ENCODE assay signal across 8 cellular contexts in genomic region chr6:29653452-29654038, GRCh38.
DNase-seq lines count a peak whose midpoint lies in the region; ATAC-seq and TF ChIP-seq lines count a peak whose summit lies in the region.

No MANE protein-coding gene starts in this region.

- H3K27me3 ChIP-seq in OCI-LY3 (ENCODE audit: low read depth, low read length), result no peaks in the 10 kb centered on the region

- no peaks in the 10 kb centered on the region for H3K9me3 Mint-ChIP-seq in stimulated activated memory B cell treated with anti-CD40 and anti-IgM and Interleukin-4, amounts not matched to agents 10 μg/mL and 1 μg/mL and 100 μg/mL, for 72 hours

- 0 out of 2 replicates have a peak overlapping the region, but pooled peaks have one; percentile 13 for H2AFZ ChIP-seq in OCI-LY3 (ENCODE audit: low read depth, low read length)

- no peaks in the 10 kb centered on the region for H3K9me3 ChIP-seq in OCI-LY3 (ENCODE audit: insufficient read depth, low read length)

- in situ Hi-C loops in astrocyte of the cerebellum (cut with HindIII; ENCODE audit: low sequenced_read_pairs), result no loop called here

- peaks cover 20% of the 10 kb centered on the region for H3K27me3 Mint-ChIP-seq in stimulated activated memory B cell treated with anti-CD40 and anti-IgM and Interleukin-4, amounts not matched to agents 10 μg/mL and 1 μg/mL and 100 μg/mL, for 72 hours

- H3K27ac ChIP-seq in OCI-LY3 (ENCODE audit: low read length), result no peak overlapping the region

- no peak overlapping the region for H3K4me3 Mint-ChIP-seq in stimulated activated memory B cell treated with anti-CD40 and anti-IgM and Interleukin-4, amounts not matched to agents 10 μg/mL and 1 μg/mL and 100 μg/mL, for 72 hours

- no peak overlapping the region for H3K27ac Mint-ChIP-seq in stimulated activated memory B cell treated with anti-CD40 and anti-IgM and Interleukin-4, amounts not matched to agents 10 μg/mL and 1 μg/mL and 100 μg/mL, for 72 hours

- no peak for ATAC-seq in stimulated activated memory B cell treated with anti-CD40 and anti-IgM and Interleukin-4, amounts not matched to agents 10 μg/mL and 1 μg/mL and 100 μg/mL, for 72 hours
- no peak for ATAC-seq in GM18511 (IDR thresholded peaks at IDR 0.05; ENCODE audit: unreplicated experiment)

- no peaks in the 10 kb centered on the region for H4K20me1 ChIP-seq in OCI-LY3 (ENCODE audit: insufficient read depth, low read length)

- TF ChIP-seq CTCF in LNCAP (IDR thresholded peaks at IDR 0.05), result peak; percentile 68
- TF ChIP-seq CTCF in OCI-LY3 (IDR thresholded peaks at IDR 0.05; ENCODE audit: low read depth, low read length), result peak; percentile 61
- peak; percentile 76 for TF ChIP-seq CTCF in astrocyte of the cerebellum (IDR thresholded peaks at IDR 0.05; ENCODE audit: low read depth, low read length, missing control alignments)

- DNase-seq in DMS79 treated with DMSO at 0.1 percent for 48 hours (lab: John Stamatoyannopoulos, UW), result peak; percentile 86
- DNase-seq in astrocyte of the cerebellum (ENCODE audit: low read depth), result peak; percentile 75
- peak; percentile 82 for DNase-seq in iris pigment epithelial cell (ENCODE audit: low read depth)
- DNase-seq in stimulated activated CD4-positive, alpha-beta T cell treated with anti-CD3 and anti-CD28 coated beads, Interleukin-4, amount 100 ng/mL, for 48 hours (ENCODE audit: low read depth in 2 of 2), result peak; percentile 9 to 29

- peaks cover 16% of the 10 kb centered on the region for H3K4me1 Mint-ChIP-seq in stimulated activated memory B cell treated with anti-CD40 and anti-IgM and Interleukin-4, amounts not matched to agents 10 μg/mL and 1 μg/mL and 100 μg/mL, for 72 hours

- H3K9ac ChIP-seq in OCI-LY3 (ENCODE audit: low read length), result no peak overlapping the region

- H3K36me3 ChIP-seq in OCI-LY3 (replicated peaks; ENCODE audit: low read depth, low read length), result no peaks in the 10 kb centered on the region

- no peak overlapping the region for H3K4me3 ChIP-seq in OCI-LY3 (ENCODE audit: low read length)
- H3K4me3 ChIP-seq in astrocyte of the cerebellum (ENCODE audit: low read depth, low read length), result no peak overlapping the region

- H3K4me1 ChIP-seq in OCI-LY3 (ENCODE audit: low read length), result peaks cover 10% of the 10 kb centered on the region

- H3K79me2 ChIP-seq in OCI-LY3 (ENCODE audit: low read length), result no peaks in the 10 kb centered on the region

- H3K36me3 Mint-ChIP-seq in stimulated activated memory B cell treated with anti-CD40 and anti-IgM and Interleukin-4, amounts not matched to agents 10 μg/mL and 1 μg/mL and 100 μg/mL, for 72 hours, result no peaks in the 10 kb centered on the region

- H3K4me2 ChIP-seq in OCI-LY3 (ENCODE audit: low read length), result peak overlapping the region; percentile 40

Comparison
In these comparisons a context has a peak if more than half of its experiments do, and no peak if none do; other contexts are left out.
1. DNase-seq: peak in every context shown above with its lines; median percentile 86 in DMS79 treated with DMSO at 0.1 percent for 48 hours; 82 in iris pigment epithelial cell; 75 in astrocyte of the cerebellum; 19 in stimulated activated CD4-positive, alpha-beta T cell treated with anti-CD3 and anti-CD28 coated beads, Interleukin-4, amount 100 ng/mL, for 48 hours.